In the genomic region with DNA sequence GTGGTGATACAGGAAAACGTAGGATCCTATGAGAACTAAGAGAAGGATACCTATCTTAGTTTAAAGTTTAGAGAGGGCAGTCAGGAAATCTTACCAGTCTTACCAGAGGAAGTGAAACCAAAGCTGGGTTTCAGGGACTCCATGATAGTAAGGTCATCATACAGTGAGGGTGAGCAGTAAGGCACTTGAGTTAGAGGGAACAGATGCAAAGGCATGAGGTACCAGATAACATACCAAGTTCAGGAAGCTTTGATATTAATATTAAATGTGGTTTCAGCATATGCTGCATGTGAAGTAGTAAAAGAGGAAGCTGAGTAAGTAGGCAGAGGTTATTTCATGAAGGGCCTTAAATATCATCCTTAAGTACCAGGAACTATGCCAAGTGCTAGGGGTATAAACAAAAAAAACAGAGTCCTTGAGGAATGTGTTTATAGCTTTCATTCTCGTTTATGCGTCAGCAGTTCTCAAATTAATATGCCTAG, we compare ENCODE assay signal across 8 cellular contexts. TPM values are rescaled to one million over a fixed set of nuclear protein-coding genes. Genes with fewer than 3 reads are reported as not detected.
A peak's percentile ranks its signal among the peaks of the same experiment; 100 is the strongest.
DNase-seq lines count a peak whose midpoint lies in the region; ATAC-seq and TF ChIP-seq lines count a peak whose summit lies in the region.

No MANE protein-coding gene starts in this region.

- H3K36me3 Mint-ChIP-seq in activated naive CD8-positive, alpha-beta T cell treated with anti-CD3 and anti-CD28 coated beads for 36 hours = peaks cover 8% of the 10 kb centered on the region

- no peak for TF ChIP-seq POLR2A in adrenal gland (IDR thresholded peaks at IDR 0.05)

- no peak overlapping the region for H3K27ac ChIP-seq in adrenal gland

- no peak overlapping the region for H3K4me3 ChIP-seq in adrenal gland

- H3K4me1 Mint-ChIP-seq in activated naive CD8-positive, alpha-beta T cell treated with anti-CD3 and anti-CD28 coated beads for 36 hours = peaks cover 16% of the 10 kb centered on the region

- DNase-seq in GDM1 (lab: John Stamatoyannopoulos, UW) (peak; percentile 85), GM20000 (ENCODE audit: low spot score) (peak; percentile 61), adrenal gland (no peak), NCI-H1930 (lab: John Stamatoyannopoulos, UW) (no peak), NCI-H1417 (lab: John Stamatoyannopoulos, UW) (no peak), NCI-H2196 treated with DMSO at 0.1 percent for 48 hours (lab: John Stamatoyannopoulos, UW; ENCODE audit: unreplicated experiment) (no peak)
- no peak for DNase-seq in activated naive CD8-positive, alpha-beta T cell treated with anti-CD3 and anti-CD28 coated beads for 36 hours

- peak; percentile 100 for ATAC-seq in HG03439 (IDR thresholded peaks at IDR 0.05; ENCODE audit: unreplicated experiment)

- H3K9me3 Mint-ChIP-seq in activated naive CD8-positive, alpha-beta T cell treated with anti-CD3 and anti-CD28 coated beads for 36 hours = no peaks in the 10 kb centered on the region

- H3K36me3 ChIP-seq in adrenal gland (replicated peaks in 1 of 2) = no peaks in the 10 kb centered on the region

- no peaks in the 10 kb centered on the region for H3K9me3 ChIP-seq in adrenal gland (replicated peaks in 1 of 3)

- 63 to 80% (median 69%) methylated on average over 3 of the region's 3 CpGs for WGBS in adrenal gland, 4 donors

- no peak overlapping the region for H3K4me3 Mint-ChIP-seq in activated naive CD8-positive, alpha-beta T cell treated with anti-CD3 and anti-CD28 coated beads for 36 hours

- no peaks in the 10 kb centered on the region for H3K27me3 Mint-ChIP-seq in activated naive CD8-positive, alpha-beta T cell treated with anti-CD3 and anti-CD28 coated beads for 36 hours

- H3K4me1 ChIP-seq in adrenal gland (replicated peaks in 1 of 2) = peaks cover 0 to 2% of the 10 kb centered on the region in 2 donors

- intact Hi-C loops in adrenal gland (cut with DNase I) = no loop called here

- no peak for TF ChIP-seq CTCF in GM20000 (IDR thresholded peaks at IDR 0.05; ENCODE audit: extremely low read depth, missing control alignments)
- no peak for TF ChIP-seq CTCF in adrenal gland (IDR thresholded peaks at IDR 0.05)

- no peaks in the 10 kb centered on the region for H3K27me3 ChIP-seq in adrenal gland

- peak overlapping the region; percentile 50 for H3K27ac Mint-ChIP-seq in activated naive CD8-positive, alpha-beta T cell treated with anti-CD3 and anti-CD28 coated beads for 36 hours

RNA-seq across cellular contexts. Expression of a gene that starts 16.9 kb away (rescaled TPM):
- 10 to 100 TPM; 17.7 to 18.2 TPM for total RNA-seq in activated naive CD8-positive, alpha-beta T cell treated with anti-CD3 and anti-CD28 coated beads for 36 hours
- 10 to 100 TPM in 3 of 8 donors, 1 to 10 TPM in 5; 5.0 to 16.1 (median 9.0) TPM for total RNA-seq in adrenal gland
- 10 to 100 TPM in 1 of 3 donors, 1 to 10 TPM in 2; 2.1 to 11.7 (median 5.6) TPM for polyA plus RNA-seq in adrenal gland

Comparison
In these comparisons a context has a peak if more than half of its experiments do, and no peak if none do; other contexts are left out.
1. DNase-seq: peak in GDM1 (single experiment) and GM20000 (single experiment); none in activated naive CD8-positive, alpha-beta T cell treated with anti-CD3 and anti-CD28 coated beads for 36 hours (single experiment), adrenal gland (0 of 7), NCI-H1930 (0 of 2), NCI-H1417 (0 of 3) and NCI-H2196 treated with DMSO at 0.1 percent for 48 hours (single experiment).